ENCODE assay signal across 1 cellular context in the genomic region with DNA sequence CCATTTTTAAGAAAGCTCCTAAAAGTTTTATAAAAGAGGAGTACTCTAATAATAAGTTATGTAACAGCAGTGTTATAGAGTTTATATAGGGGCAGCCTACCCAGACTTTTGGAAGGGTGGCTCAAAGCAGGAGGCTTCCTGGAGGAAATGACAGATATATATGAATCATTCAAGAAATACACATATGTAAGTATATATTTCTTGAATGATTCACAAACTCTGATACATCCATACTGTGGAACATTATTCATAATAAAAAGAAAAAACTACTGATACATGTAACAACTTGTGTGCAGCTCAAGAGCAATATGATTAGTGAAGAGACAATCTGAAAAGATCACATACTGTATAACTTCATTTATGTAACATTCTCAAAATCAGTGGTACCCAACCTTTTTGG.
TF ChIP-seq lines count a peak whose summit lies in the region.

No MANE protein-coding gene starts in this region.

TF ChIP-seq in IMR-90, 13 proteins besides CTCF, POLR2A, EP300 and RAD21 (continued from another document):
- TF ChIP-seq MAZ (IDR thresholded peaks at IDR 0.05; ENCODE audit: borderline replicate concordance, low read depth, low read length) (no peak), RFX5 (IDR thresholded peaks at IDR 0.05; ENCODE audit: low read depth, low read length) (no peak), CEBPB (IDR thresholded peaks at IDR 0.05; ENCODE audit: low read depth, low read length) (no peak)
